Comparison of ENCODE assay signal across 11 cellular contexts in the genomic region with DNA sequence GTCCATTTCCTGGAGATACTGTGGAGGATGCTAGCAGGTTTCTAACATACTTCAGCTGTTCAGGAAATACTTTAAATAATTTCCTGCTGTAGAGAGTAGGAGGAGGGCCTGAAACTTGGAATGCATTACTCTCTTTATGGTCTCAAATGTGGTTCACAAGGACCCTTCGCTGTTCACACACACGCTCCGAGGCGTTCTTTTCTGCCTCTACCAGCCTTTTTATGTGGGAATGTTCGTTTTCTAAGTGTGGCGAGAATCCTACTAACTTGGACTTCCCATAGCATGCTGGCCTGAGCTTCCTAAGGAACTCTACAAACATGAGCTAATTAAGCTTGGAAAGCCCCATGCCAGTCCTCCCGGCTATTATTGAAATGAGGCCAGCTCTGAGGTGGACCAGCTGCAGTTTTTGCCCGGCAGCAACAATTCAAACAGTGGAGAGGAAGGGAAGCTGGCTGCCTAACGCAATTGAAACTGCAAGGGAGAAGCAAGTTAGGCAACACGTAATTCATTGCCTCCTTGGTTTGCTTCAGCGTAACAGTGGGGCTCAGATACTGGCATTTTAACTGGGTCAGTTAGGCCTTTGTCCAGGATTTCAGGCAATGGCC. TPM values are rescaled to one million over a fixed set of nuclear protein-coding genes. Genes with fewer than 3 reads are reported as not detected.
DNase-seq lines count a peak whose midpoint lies in the region; ATAC-seq and TF ChIP-seq lines count a peak whose summit lies in the region.
"Had no signal": no experiment of that assay in that cellular context is flagged by ENCODE, and none has a peak within 500 bp of the region (broad histone marks: within the 10 kb centered on the region; RNA-seq: fewer than 3 reads in every experiment).

No MANE protein-coding gene starts in this region.

- H3K4me3 ChIP-seq in choroid plexus epithelial cell (ENCODE audit: low read depth, low read length) (no peak overlapping the region), vagina (no peak overlapping the region)

- no peaks in the 10 kb centered on the region for H3K4me1 Mint-ChIP-seq in activated T-cell treated with anti-CD3 and anti-CD28 coated beads, Interleukin-2, amount 50 U/mL, for 72 hours (ENCODE audit: low read depth)
- peaks cover 2% of the 10 kb centered on the region for H3K4me1 Mint-ChIP-seq in activated T-cell treated with anti-CD3 and anti-CD28 coated beads, Interleukin-2, amount 50 U/mL, for 4 hours (ENCODE audit: low read depth)
- H3K4me1 Mint-ChIP-seq: immature natural killer cell had no signal

- no peaks in the 10 kb centered on the region for H3K36me3 Mint-ChIP-seq in activated T-cell treated with anti-CD3 and anti-CD28 coated beads, Interleukin-2, amount 50 U/mL, for 72 hours (ENCODE audit: insufficient read depth in 2 of 2)
- H3K36me3 Mint-ChIP-seq in activated T-cell treated with anti-CD3 and anti-CD28 coated beads, Interleukin-2, amount 50 U/mL, for 4 hours (ENCODE audit: insufficient read depth), result no peaks in the 10 kb centered on the region
- H3K36me3 Mint-ChIP-seq: immature natural killer cell had no signal

- TF ChIP-seq POLR2A in vagina (IDR thresholded peaks at IDR 0.05), result no peak

- peaks cover 23% of the 10 kb centered on the region for H3K4me1 ChIP-seq in vagina

- H3K27me3 Mint-ChIP-seq in activated T-cell treated with anti-CD3 and anti-CD28 coated beads, Interleukin-2, amount 50 U/mL, for 72 hours (ENCODE audit: low read depth), result peaks cover 7% of the 10 kb centered on the region
- no peaks in the 10 kb centered on the region for H3K27me3 Mint-ChIP-seq in activated T-cell treated with anti-CD3 and anti-CD28 coated beads, Interleukin-2, amount 50 U/mL, for 4 hours (ENCODE audit: low read depth)

- H3K9me3 Mint-ChIP-seq in activated T-cell treated with anti-CD3 and anti-CD28 coated beads, Interleukin-2, amount 50 U/mL, for 72 hours, result no peaks in the 10 kb centered on the region
- no peaks in the 10 kb centered on the region for H3K9me3 Mint-ChIP-seq in activated T-cell treated with anti-CD3 and anti-CD28 coated beads, Interleukin-2, amount 50 U/mL, for 4 hours
- H3K9me3 Mint-ChIP-seq: immature natural killer cell had no signal

- no peak for ATAC-seq in activated T-cell treated with anti-CD3 and anti-CD28 coated beads, Interleukin-2, amount 50 U/mL, for 72 hours (replicated peaks in 1 of 2)
- ATAC-seq in activated T-cell treated with anti-CD3 and anti-CD28 coated beads, Interleukin-2, amount 50 U/mL, for 4 hours, result no peak
- ATAC-seq in HG03135 (IDR thresholded peaks at IDR 0.05; ENCODE audit: unreplicated experiment), result no peak

- H3K27me3 ChIP-seq in vagina, result no peaks in the 10 kb centered on the region

- intact Hi-C loops in vagina (cut with DNase I), result no loop called here

- no peaks in the 10 kb centered on the region for H3K36me3 ChIP-seq in vagina

- H3K27ac ChIP-seq in vagina, result peak overlapping the region; percentile 49

- no peak for DNase-seq in activated T-cell treated with anti-CD3 and anti-CD28 coated beads, Interleukin-2, amount 50 U/mL, for 72 hours
- DNase-seq in activated T-cell treated with anti-CD3 and anti-CD28 coated beads, Interleukin-2, amount 50 U/mL, for 4 hours, result no peak
- DNase-seq in choroid plexus epithelial cell (ENCODE audit: low read depth), result peak; percentile 71
- peak; percentile 40 for DNase-seq in medulla oblongata (ENCODE audit: extremely low spot score)
- no peak for DNase-seq in vagina (ENCODE audit: extremely low spot score in 2 of 2)
- DNase-seq in NCI-H524 treated with DMSO at 0.1 percent for 48 hours (lab: John Stamatoyannopoulos, UW), result no peak
- DNase-seq in NCI-H510A treated with DMSO at 0.1 percent for 48 hours (lab: John Stamatoyannopoulos, UW), result no peak
- DNase-seq: AML-193, immature natural killer cell, NCI-H526 treated with DMSO at 0.1 percent for 48 hours had no signal

- H3K27ac Mint-ChIP-seq in activated T-cell treated with anti-CD3 and anti-CD28 coated beads, Interleukin-2, amount 50 U/mL, for 72 hours, result peak overlapping the region; percentile 32
- H3K27ac Mint-ChIP-seq: immature natural killer cell had no signal

- H3K4me3 Mint-ChIP-seq in activated T-cell treated with anti-CD3 and anti-CD28 coated beads, Interleukin-2, amount 50 U/mL, for 72 hours, result no peak overlapping the region
- H3K4me3 Mint-ChIP-seq in activated T-cell treated with anti-CD3 and anti-CD28 coated beads, Interleukin-2, amount 50 U/mL, for 4 hours, result no peak overlapping the region
- H3K4me3 Mint-ChIP-seq: immature natural killer cell had no signal

- no peak for TF ChIP-seq CTCF in choroid plexus epithelial cell (conservative IDR thresholded peaks at IDR 0.05; ENCODE audit: low read depth, low read length)
- no peak for TF ChIP-seq CTCF in vagina (IDR thresholded peaks at IDR 0.05)

- no peaks in the 10 kb centered on the region for H3K9me3 ChIP-seq in vagina

RNA-seq across cellular contexts. Expression of a gene that starts 18.9 kb away (rescaled TPM):
- total RNA-seq in activated T-cell treated with anti-CD3 and anti-CD28 coated beads, Interleukin-2, amount 50 U/mL, for 72 hours, result 100 to 1,000 TPM; 193 to 201 TPM
- total RNA-seq in activated T-cell treated with anti-CD3 and anti-CD28 coated beads, Interleukin-2, amount 50 U/mL, for 4 hours, result 100 to 1,000 TPM; 139 to 140 (median 139) TPM
- total RNA-seq in vagina, result 29.7 TPM

RNA-seq across cellular contexts. Expression of a gene that starts 58.1 kb away (rescaled TPM):
- 10 to 100 TPM; 16.2 to 24.8 TPM for total RNA-seq in activated T-cell treated with anti-CD3 and anti-CD28 coated beads, Interleukin-2, amount 50 U/mL, for 72 hours
- 10 to 100 TPM; 14.9 to 24.3 (median 19.2) TPM for total RNA-seq in activated T-cell treated with anti-CD3 and anti-CD28 coated beads, Interleukin-2, amount 50 U/mL, for 4 hours
- total RNA-seq in vagina, result 9.8 TPM

Comparison
In these comparisons a context has a peak if more than half of its experiments do, and no peak if none do; other contexts are left out.
1. DNase-seq: peak in choroid plexus epithelial cell (single experiment) and medulla oblongata (single experiment); none in activated T-cell treated with anti-CD3 and anti-CD28 coated beads, Interleukin-2, amount 50 U/mL, for 72 hours (0 of 2), activated T-cell treated with anti-CD3 and anti-CD28 coated beads, Interleukin-2, amount 50 U/mL, for 4 hours (single experiment), vagina (0 of 2), NCI-H524 treated with DMSO at 0.1 percent for 48 hours (single experiment) and NCI-H510A treated with DMSO at 0.1 percent for 48 hours (single experiment).